ENCODE assay signal across 22 cellular contexts in genomic region chr16:10086620-10087019, GRCh38.
"Had no signal": no experiment of that assay in that cellular context is flagged by ENCODE, and none has a peak within 500 bp of the region (broad histone marks: within the 10 kb centered on the region; RNA-seq: fewer than 3 reads in every experiment).

No MANE protein-coding gene starts in this region.

- H3K27me3 Mint-ChIP-seq: stimulated activated memory B cell treated with anti-CD40 and anti-IgM and Interleukin-4, amounts not matched to agents 10 μg/mL and 1 μg/mL and 100 μg/mL, for 72 hours had no signal

- H3K36me3 Mint-ChIP-seq: naive thymus-derived CD4-positive, alpha-beta T cell; stimulated activated memory B cell treated with anti-CD40 and anti-IgM and Interleukin-4, amounts not matched to agents 10 μg/mL and 1 μg/mL and 100 μg/mL, for 72 hours had no signal

- H3K4me1 Mint-ChIP-seq: activated B cell treated with CpG ODN at 0.5 μM for 24 hours; activated CD4-positive, alpha-beta T cell treated with anti-CD3 and anti-CD28 coated beads for 36 hours; naive thymus-derived CD4-positive, alpha-beta T cell; stimulated activated memory B cell treated with anti-CD40 and anti-IgM and Interleukin-4, amounts not matched to agents 10 μg/mL and 1 μg/mL and 100 μg/mL, for 72 hours had no signal

- H3K27me3 ChIP-seq: sigmoid colon, stomach, testis, uterus had no signal

- H3K4me1 ChIP-seq: testis, uterus had no signal

- H3K4me3 ChIP-seq: lung, sigmoid colon, smooth muscle cell, stomach, testis, uterus had no signal

- H3K9me3 Mint-ChIP-seq: neural crest cell; stimulated activated memory B cell treated with anti-CD40 and anti-IgM and Interleukin-4, amounts not matched to agents 10 μg/mL and 1 μg/mL and 100 μg/mL, for 72 hours had no signal

- H3K9me3 ChIP-seq: sigmoid colon, stomach, testis, uterus had no signal

- H3K27ac Mint-ChIP-seq: activated B cell treated with CpG ODN at 0.5 μM for 24 hours; activated CD4-positive, alpha-beta T cell treated with anti-CD3 and anti-CD28 coated beads for 36 hours; effector memory CD8-positive, alpha-beta T cell; naive thymus-derived CD4-positive, alpha-beta T cell; stimulated activated memory B cell treated with anti-CD40 and anti-IgM and Interleukin-4, amounts not matched to agents 10 μg/mL and 1 μg/mL and 100 μg/mL, for 72 hours had no signal

- H3K27ac ChIP-seq: sigmoid colon, testis, uterus had no signal

- H3K36me3 ChIP-seq: sigmoid colon, stomach, uterus had no signal

- DNase-seq: activated B cell treated with CpG ODN at 0.5 μM for 24 hours; activated CD4-positive, alpha-beta T cell treated with anti-CD3 and anti-CD28 coated beads for 36 hours; activated CD4-positive, alpha-beta T cell treated with anti-CD3 and anti-CD28 coated beads, Interleukin-2, amount 50 U/mL, for 4 hours; activated CD8-positive, alpha-beta memory T cell treated with anti-CD3 and anti-CD28 coated beads, Interleukin-2, amount 50 U/mL, for 48 hours; activated naive CD4-positive, alpha-beta T cell treated with Interleukin-2 at 50 U/mL for 16 hours; activated T-cell treated with anti-CD3 and anti-CD28 coated beads, Interleukin-2, amount 50 U/mL, for 48 hours; effector memory CD8-positive, alpha-beta T cell; foreskin melanocyte; islet precursor cell; naive thymus-derived CD4-positive, alpha-beta T cell; sigmoid colon; stimulated activated CD4-positive, alpha-beta T cell treated with anti-CD3 and anti-CD28 coated beads, Interleukin-15, amount 100 ng/mL, for 24 hours; stomach; T-helper 9 cell; trophoblast cell; uterus had no signal

- H3K4me3 Mint-ChIP-seq: activated B cell treated with CpG ODN at 0.5 μM for 24 hours; activated CD4-positive, alpha-beta T cell treated with anti-CD3 and anti-CD28 coated beads for 36 hours; effector memory CD8-positive, alpha-beta T cell; naive thymus-derived CD4-positive, alpha-beta T cell; neural crest cell; stimulated activated memory B cell treated with anti-CD40 and anti-IgM and Interleukin-4, amounts not matched to agents 10 μg/mL and 1 μg/mL and 100 μg/mL, for 72 hours had no signal

- ATAC-seq: activated CD4-positive, alpha-beta T cell treated with anti-CD3 and anti-CD28 coated beads for 36 hours; effector memory CD8-positive, alpha-beta T cell; esophagus mucosa; naive thymus-derived CD4-positive, alpha-beta T cell; stimulated activated memory B cell treated with anti-CD40 and anti-IgM and Interleukin-4, amounts not matched to agents 10 μg/mL and 1 μg/mL and 100 μg/mL, for 72 hours had no signal

- H3K4me2 ChIP-seq: smooth muscle cell had no signal
